25 cellular contexts compared by ENCODE assay signal in genomic region chr12:29627221-29627620, GRCh38.
"Had no signal": no experiment of that assay in that cellular context is flagged by ENCODE, and none has a peak within 500 bp of the region (broad histone marks: within the 10 kb centered on the region; RNA-seq: fewer than 3 reads in every experiment).

No MANE protein-coding gene starts in this region.

- ATAC-seq: effector memory CD8-positive, alpha-beta T cell; esophagus mucosa; foreskin keratinocyte; gastrocnemius medialis; gastroesophageal sphincter; heart left ventricle; heart right ventricle had no signal

- H3K4me3 ChIP-seq: colonic mucosa, coronary artery, dorsolateral prefrontal cortex, esophagus muscularis mucosa, esophagus squamous epithelium, gastrocnemius medialis, gastroesophageal sphincter, heart left ventricle, heart right ventricle had no signal

- DNase-seq: colonic mucosa; cortex of kidney; dermis blood vessel endothelial cell; dorsolateral prefrontal cortex; effector CD4-positive, alpha-beta T cell; effector CD8-positive, alpha-beta T cell; effector memory CD4-positive, alpha-beta T cell; effector memory CD8-positive, alpha-beta T cell; endodermal cell; erythroblast; esophagus squamous epithelium; foreskin fibroblast; foreskin keratinocyte; foreskin melanocyte; gastrocnemius medialis; glutamatergic neuron; head of caudate nucleus; heart left ventricle; heart right ventricle had no signal

- H3K27me3 ChIP-seq: colonic mucosa, dorsolateral prefrontal cortex, esophagus muscularis mucosa, esophagus squamous epithelium, foreskin keratinocyte, gastrocnemius medialis, gastroesophageal sphincter, heart left ventricle, heart right ventricle had no signal

- H3K27me3 Mint-ChIP-seq: dendritic cell treated with granulocyte-macrophage colony-stimulating factor and Interleukin-4, amounts not matched to agents 40 ng/mL and 50 ng/mL, for 4 days; effector memory CD8-positive, alpha-beta T cell had no signal

- H3K9me3 Mint-ChIP-seq: effector memory CD8-positive, alpha-beta T cell had no signal

- H3K4me3 Mint-ChIP-seq: dendritic cell treated with granulocyte-macrophage colony-stimulating factor and Interleukin-4, amounts not matched to agents 40 ng/mL and 50 ng/mL, for 4 days; effector memory CD8-positive, alpha-beta T cell; endodermal cell had no signal

- H3K4me1 ChIP-seq: colonic mucosa, foreskin keratinocyte, gastrocnemius medialis had no signal

- H3K27ac ChIP-seq: colonic mucosa, coronary artery, dorsolateral prefrontal cortex, epithelial cell of prostate, esophagus muscularis mucosa, esophagus squamous epithelium, foreskin keratinocyte, gastrocnemius medialis, gastroesophageal sphincter, heart left ventricle, heart right ventricle had no signal

- H3K36me3 ChIP-seq: colonic mucosa, esophagus squamous epithelium had no signal

- H3K27ac Mint-ChIP-seq: dendritic cell treated with granulocyte-macrophage colony-stimulating factor and Interleukin-4, amounts not matched to agents 40 ng/mL and 50 ng/mL, for 4 days; effector memory CD8-positive, alpha-beta T cell; endodermal cell had no signal
